ENCODE assay signal across 9 cellular contexts in genomic region chr2:216142540-216142939, GRCh38. TPM values are rescaled to one million over a fixed set of nuclear protein-coding genes. Genes with fewer than 3 reads are reported as not detected.
DNase-seq lines count a peak whose midpoint lies in the region; ATAC-seq, FAIRE-seq and TF ChIP-seq lines count a peak whose summit lies in the region.
"Had no signal": no experiment of that assay in that cellular context is flagged by ENCODE, and none has a peak within 500 bp of the region (broad histone marks: within the 10 kb centered on the region; RNA-seq: fewer than 3 reads in every experiment).

No MANE protein-coding gene starts in this region.

- H3K36me3 ChIP-seq in uterus = no peaks in the 10 kb centered on the region
- H3K36me3 ChIP-seq in small intestine (ENCODE audit: control insufficient read depth in 2 of 2, insufficient read depth in 2 of 2, low read length in 2 of 2) = peaks cover 21 to 61% of the 10 kb centered on the region in 2 donors

- H3K36me3 Mint-ChIP-seq in activated T-cell treated with anti-CD3 and anti-CD28 coated beads, Interleukin-2, amount 50 U/mL, for 72 hours (ENCODE audit: insufficient read depth in 2 of 2) = peaks cover 12 to 53% of the 10 kb centered on the region in 2 donors

- no peaks in the 10 kb centered on the region for H3K9me3 ChIP-seq in uterus
- no peaks in the 10 kb centered on the region for H3K9me3 ChIP-seq in small intestine (ENCODE audit: control insufficient read depth, low read depth)

- no peak overlapping the region for H3K27ac ChIP-seq in uterus
- no peak overlapping the region for H3K27ac ChIP-seq in small intestine (ENCODE audit: low read depth in 1 of 2, low read length in 1 of 2)

- H3K27me3 ChIP-seq in uterus (no peaks in the 10 kb centered on the region), small intestine (ENCODE audit: control insufficient read depth in 2 of 2, insufficient read depth in 2 of 2, low read length in 2 of 2) (no peaks in the 10 kb centered on the region)

- H3K4me3 Mint-ChIP-seq in activated T-cell treated with anti-CD3 and anti-CD28 coated beads, Interleukin-2, amount 50 U/mL, for 72 hours = no peak overlapping the region

- ATAC-seq in GM18907 (IDR thresholded peaks at IDR 0.05; ENCODE audit: unreplicated experiment) (peak; percentile 99), HG02973 (IDR thresholded peaks at IDR 0.05; ENCODE audit: unreplicated experiment) (peak; percentile 99)
- ATAC-seq in activated T-cell treated with anti-CD3 and anti-CD28 coated beads, Interleukin-2, amount 50 U/mL, for 72 hours (replicated peaks in 1 of 2) = peak; percentile 96 to 98

- FAIRE-seq in small intestine (lab: Jason Lieb, UNC) = no peak
- FAIRE-seq: G401.6 had no signal

- H3K4me1 ChIP-seq in uterus (no peaks in the 10 kb centered on the region), small intestine (ENCODE audit: control insufficient read depth in 2 of 2, insufficient read depth in 1 of 2, low read depth in 1 of 2, low read length in 1 of 2) (no peaks in the 10 kb centered on the region)

- 84 to 91% (median 88%) methylated on average over 1 of the region's 1 CpG for WGBS in small intestine, 3 donors

- no peaks in the 10 kb centered on the region for H3K27me3 Mint-ChIP-seq in activated T-cell treated with anti-CD3 and anti-CD28 coated beads, Interleukin-2, amount 50 U/mL, for 72 hours (ENCODE audit: low read depth)

- no peak overlapping the region for H3K4me3 ChIP-seq in uterus
- H3K4me3 ChIP-seq in small intestine (ENCODE audit: low read depth in 1 of 2, low read length in 2 of 2) = no peak overlapping the region

- no peaks in the 10 kb centered on the region for H3K9me3 Mint-ChIP-seq in activated T-cell treated with anti-CD3 and anti-CD28 coated beads, Interleukin-2, amount 50 U/mL, for 72 hours

- DNase-seq in AG08395 (ENCODE audit: low spot score) = peak; percentile 79
- DNase-seq in activated T-cell treated with anti-CD3 and anti-CD28 coated beads, Interleukin-2, amount 50 U/mL, for 72 hours = peak; percentile 21 to 49
- DNase-seq in posterior cingulate gyrus = no peak
- DNase-seq in NCI-H1694 (lab: John Stamatoyannopoulos, UW) = no peak
- no peak for DNase-seq in uterus
- DNase-seq in small intestine = no peak

- TF ChIP-seq CTCF in uterus (IDR thresholded peaks at IDR 0.05) = no peak

- peaks cover 36% of the 10 kb centered on the region for H3K4me1 Mint-ChIP-seq in activated T-cell treated with anti-CD3 and anti-CD28 coated beads, Interleukin-2, amount 50 U/mL, for 72 hours (ENCODE audit: low read depth)

- TF ChIP-seq POLR2A in uterus (IDR thresholded peaks at IDR 0.05) = no peak

- H3K27ac Mint-ChIP-seq in activated T-cell treated with anti-CD3 and anti-CD28 coated beads, Interleukin-2, amount 50 U/mL, for 72 hours = peak overlapping the region; percentile 20

- intact Hi-C loops in posterior cingulate gyrus (cut with DNase I) (no loop called here), uterus (cut with DNase I; ENCODE audit: low total_unique reads) (no loop called here)

RNA-seq across cellular contexts. Expression of gene XRCC5, which starts 33.4 kb away (rescaled TPM):
- total RNA-seq in activated T-cell treated with anti-CD3 and anti-CD28 coated beads, Interleukin-2, amount 50 U/mL, for 72 hours = 100 to 1,000 TPM; 300 to 324 TPM
- total RNA-seq in uterus = 100 to 1,000 TPM in 3 of 4 donors, 10 to 100 TPM in 1; 61.2 to 320 (median 168) TPM
- polyA plus RNA-seq in small intestine = 100 to 1,000 TPM in 1 of 3 donors, 10 to 100 TPM in 2; 76.7 to 119 (median 79.7) TPM

Comparison
In these comparisons a context has a peak if more than half of its experiments do, and no peak if none do; other contexts are left out.
1. DNase-seq: peak in AG08395 (single experiment) and activated T-cell treated with anti-CD3 and anti-CD28 coated beads, Interleukin-2, amount 50 U/mL, for 72 hours (2 of 2); none in posterior cingulate gyrus (0 of 10), NCI-H1694 (single experiment), uterus (0 of 2) and small intestine (single experiment).
2. Peak in every context shown above with its lines, with median percentiles within 50 percentile points of each other: ATAC-seq.